32 cellular contexts compared by ENCODE assay signal in genomic region chr2:96947949-96948348, GRCh38. TPM values are rescaled to one million over a fixed set of nuclear protein-coding genes. Genes with fewer than 3 reads are reported as not detected.
"Had no signal": no experiment of that assay in that cellular context is flagged by ENCODE, and none has a peak within 500 bp of the region (broad histone marks: within the 10 kb centered on the region; RNA-seq: fewer than 3 reads in every experiment).

No MANE protein-coding gene starts in this region.

- H3K9me3 ChIP-seq: ascending aorta, body of pancreas, MG63, SJCRH30, SK-N-SH had no signal

- H3K27ac Mint-ChIP-seq: activated CD4-positive, alpha-beta memory T cell treated with anti-CD3 and anti-CD28 coated beads, Interleukin-2, amount 10 ng/mL, durations not matched to agents 7 days and 5 days; activated naive CD4-positive, alpha-beta T cell treated with anti-CD3 and anti-CD28 coated beads, Interleukin-2, amount 50 U/mL, for 24 hours had no signal

- ATAC-seq: body of pancreas, Panc1, Right ventricle myocardium inferior had no signal

- H3K9me3 Mint-ChIP-seq: activated naive CD4-positive, alpha-beta T cell treated with anti-CD3 and anti-CD28 coated beads, Interleukin-2, amount 50 U/mL, for 24 hours; central memory CD8-positive, alpha-beta T cell had no signal

- H3K4me3 ChIP-seq: ascending aorta, body of pancreas, MG63, SJCRH30 had no signal

- H3K27ac ChIP-seq: ascending aorta, body of pancreas, SJCRH30, VCaP had no signal

- H3K4me3 Mint-ChIP-seq: activated CD4-positive, alpha-beta memory T cell treated with anti-CD3 and anti-CD28 coated beads, Interleukin-2, amount 10 ng/mL, durations not matched to agents 7 days and 5 days; activated naive CD4-positive, alpha-beta T cell treated with anti-CD3 and anti-CD28 coated beads, Interleukin-2, amount 50 U/mL, for 24 hours; central memory CD8-positive, alpha-beta T cell had no signal

- H3K36me3 ChIP-seq: ascending aorta, MG63, SJCRH30 had no signal

- H3K27me3 ChIP-seq: ascending aorta, body of pancreas, MG63 had no signal

- H3K27me3 Mint-ChIP-seq: activated naive CD4-positive, alpha-beta T cell treated with anti-CD3 and anti-CD28 coated beads, Interleukin-2, amount 50 U/mL, for 24 hours; central memory CD8-positive, alpha-beta T cell had no signal

- DNase-seq: activated CD4-positive, alpha-beta memory T cell treated with anti-CD3 and anti-CD28 coated beads, Interleukin-2, amount 10 ng/mL, durations not matched to agents 7 days and 5 days; activated CD4-positive, alpha-beta T cell treated with anti-CD3 and anti-CD28 coated beads, Interleukin-2, amount 50 U/mL, for 1 hour; activated CD4-positive, CD25-positive, alpha-beta regulatory T cell; activated CD8-positive, alpha-beta memory T cell treated with anti-CD3 and anti-CD28 coated beads, Interleukin-2, amount 50 U/mL, for 48 hours; activated effector memory CD4-positive, alpha-beta T cell treated with Interleukin-2 at 50 U/mL for 16 hours; activated naive CD4-positive, alpha-beta T cell; activated T-cell treated with anti-CD3 and anti-CD28 coated beads, Interleukin-2, amount 50 U/mL, for 1 hour; body of pancreas; MG63; MV-4-11; NCI-H1092 treated with DMSO at 0.1 percent for 48 hours; NCI-H1417 treated with DMSO at 0.1 percent for 48 hours; NCI-H1694; NCI-H2029; NCI-H2107; NCI-H2171 treated with DMSO at 0.1 percent for 48 hours; NCI-H345; NCI-H510A; NCI-H526 treated with DMSO at 0.1 percent for 48 hours; NCI-H82; OCI-M1; RPMI8226; SJCRH30; SK-N-SH; T-helper 1 cell had no signal

RNA-seq across cellular contexts. Expression of gene FAM178B, which starts 38.4 kb away (rescaled TPM):
- total RNA-seq: ascending aorta, body of pancreas, bronchial epithelial cell, Right ventricle myocardium inferior had no signal
